Comparison of ENCODE assay signal across 1 cellular context in the genomic region with DNA sequence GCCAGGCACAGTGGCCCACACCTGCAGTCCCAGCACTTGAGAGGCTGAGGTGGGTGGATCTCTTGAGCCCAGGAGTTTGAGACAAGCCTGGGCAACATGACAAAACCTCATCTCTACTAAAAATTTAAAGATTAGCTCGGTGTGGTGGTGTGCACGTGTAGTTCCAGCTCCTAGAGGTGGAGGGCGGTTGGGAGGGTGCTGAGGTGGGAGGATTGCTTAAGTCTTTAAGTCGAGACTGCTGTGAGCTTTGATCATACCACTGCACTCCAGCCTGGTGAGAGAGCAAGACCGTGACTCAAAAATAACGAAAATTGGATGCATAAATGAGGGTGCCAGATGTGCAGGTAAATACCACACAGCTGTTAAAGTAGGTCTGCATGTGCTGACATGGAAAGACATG.
TF ChIP-seq lines count a peak whose summit lies in the region.

No MANE protein-coding gene starts in this region.

TF ChIP-seq in GM12878, 131 proteins besides CTCF, POLR2A, EP300 and RAD21:
- TF ChIP-seq CREM (IDR thresholded peaks at IDR 0.05; ENCODE audit: low read depth): no peak
- TF ChIP-seq YY1 (IDR thresholded peaks at IDR 0.05; ENCODE audit: low read depth, low read length): no peak
- no peak for TF ChIP-seq ZNF207 (IDR thresholded peaks at IDR 0.05; ENCODE audit: borderline replicate concordance)
- no peak for TF ChIP-seq SP1 (IDR thresholded peaks at IDR 0.05; ENCODE audit: low read depth, low read length)
- TF ChIP-seq, protein P1, sequence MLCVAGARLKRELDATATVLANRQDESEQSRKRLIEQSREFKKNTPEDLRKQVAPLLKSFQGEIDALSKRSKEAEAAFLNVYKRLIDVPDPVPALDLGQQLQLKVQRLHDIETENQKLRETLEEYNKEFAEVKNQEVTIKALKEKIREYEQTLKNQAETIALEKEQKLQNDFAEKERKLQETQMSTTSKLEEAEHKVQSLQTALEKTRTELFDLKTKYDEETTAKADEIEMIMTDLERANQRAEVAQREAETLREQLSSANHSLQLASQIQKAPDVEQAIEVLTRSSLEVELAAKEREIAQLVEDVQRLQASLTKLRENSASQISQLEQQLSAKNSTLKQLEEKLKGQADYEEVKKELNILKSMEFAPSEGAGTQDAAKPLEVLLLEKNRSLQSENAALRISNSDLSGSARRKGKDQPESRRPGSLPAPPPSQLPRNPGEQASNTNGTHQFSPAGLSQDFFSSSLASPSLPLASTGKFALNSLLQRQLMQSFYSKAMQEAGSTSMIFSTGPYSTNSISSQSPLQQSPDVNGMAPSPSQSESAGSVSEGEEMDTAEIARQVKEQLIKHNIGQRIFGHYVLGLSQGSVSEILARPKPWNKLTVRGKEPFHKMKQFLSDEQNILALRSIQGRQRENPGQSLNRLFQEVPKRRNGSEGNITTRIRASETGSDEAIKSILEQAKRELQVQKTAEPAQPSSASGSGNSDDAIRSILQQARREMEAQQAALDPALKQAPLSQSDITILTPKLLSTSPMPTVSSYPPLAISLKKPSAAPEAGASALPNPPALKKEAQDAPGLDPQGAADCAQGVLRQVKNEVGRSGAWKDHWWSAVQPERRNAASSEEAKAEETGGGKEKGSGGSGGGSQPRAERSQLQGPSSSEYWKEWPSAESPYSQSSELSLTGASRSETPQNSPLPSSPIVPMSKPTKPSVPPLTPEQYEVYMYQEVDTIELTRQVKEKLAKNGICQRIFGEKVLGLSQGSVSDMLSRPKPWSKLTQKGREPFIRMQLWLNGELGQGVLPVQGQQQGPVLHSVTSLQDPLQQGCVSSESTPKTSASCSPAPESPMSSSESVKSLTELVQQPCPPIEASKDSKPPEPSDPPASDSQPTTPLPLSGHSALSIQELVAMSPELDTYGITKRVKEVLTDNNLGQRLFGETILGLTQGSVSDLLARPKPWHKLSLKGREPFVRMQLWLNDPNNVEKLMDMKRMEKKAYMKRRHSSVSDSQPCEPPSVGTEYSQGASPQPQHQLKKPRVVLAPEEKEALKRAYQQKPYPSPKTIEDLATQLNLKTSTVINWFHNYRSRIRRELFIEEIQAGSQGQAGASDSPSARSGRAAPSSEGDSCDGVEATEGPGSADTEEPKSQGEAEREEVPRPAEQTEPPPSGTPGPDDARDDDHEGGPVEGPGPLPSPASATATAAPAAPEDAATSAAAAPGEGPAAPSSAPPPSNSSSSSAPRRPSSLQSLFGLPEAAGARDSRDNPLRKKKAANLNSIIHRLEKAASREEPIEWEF (IDR thresholded peaks at IDR 0.05; ENCODE audit: insufficient replicate concordance, low read depth, low read length): no peak
- no peak for TF ChIP-seq TCF12 (IDR thresholded peaks at IDR 0.05; ENCODE audit: low read depth, low read length)
- TF ChIP-seq YBX1 (IDR thresholded peaks at IDR 0.05): no peak
- TF ChIP-seq IKZF1 (conservative IDR thresholded peaks at IDR 0.05): no peak
- no peak for TF ChIP-seq GABPA (IDR thresholded peaks at IDR 0.05; ENCODE audit: low read depth)
- no peak for TF ChIP-seq MTA2 (IDR thresholded peaks at IDR 0.05; ENCODE audit: low read depth)
- TF ChIP-seq RBBP5 (conservative IDR thresholded peaks at IDR 0.05): no peak
- no peak for TF ChIP-seq BMI1 (IDR thresholded peaks at IDR 0.05; ENCODE audit: borderline replicate concordance)
- TF ChIP-seq, protein P2, sequence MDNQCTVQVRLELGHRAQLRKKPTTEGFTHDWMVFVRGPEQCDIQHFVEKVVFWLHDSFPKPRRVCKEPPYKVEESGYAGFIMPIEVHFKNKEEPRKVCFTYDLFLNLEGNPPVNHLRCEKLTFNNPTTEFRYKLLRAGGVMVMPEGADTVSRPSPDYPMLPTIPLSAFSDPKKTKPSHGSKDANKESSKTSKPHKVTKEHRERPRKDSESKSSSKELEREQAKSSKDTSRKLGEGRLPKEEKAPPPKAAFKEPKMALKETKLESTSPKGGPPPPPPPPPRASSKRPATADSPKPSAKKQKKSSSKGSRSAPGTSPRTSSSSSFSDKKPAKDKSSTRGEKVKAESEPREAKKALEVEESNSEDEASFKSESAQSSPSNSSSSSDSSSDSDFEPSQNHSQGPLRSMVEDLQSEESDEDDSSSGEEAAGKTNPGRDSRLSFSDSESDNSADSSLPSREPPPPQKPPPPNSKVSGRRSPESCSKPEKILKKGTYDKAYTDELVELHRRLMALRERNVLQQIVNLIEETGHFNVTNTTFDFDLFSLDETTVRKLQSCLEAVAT (IDR thresholded peaks at IDR 0.05): no peak
- TF ChIP-seq, protein P3, sequence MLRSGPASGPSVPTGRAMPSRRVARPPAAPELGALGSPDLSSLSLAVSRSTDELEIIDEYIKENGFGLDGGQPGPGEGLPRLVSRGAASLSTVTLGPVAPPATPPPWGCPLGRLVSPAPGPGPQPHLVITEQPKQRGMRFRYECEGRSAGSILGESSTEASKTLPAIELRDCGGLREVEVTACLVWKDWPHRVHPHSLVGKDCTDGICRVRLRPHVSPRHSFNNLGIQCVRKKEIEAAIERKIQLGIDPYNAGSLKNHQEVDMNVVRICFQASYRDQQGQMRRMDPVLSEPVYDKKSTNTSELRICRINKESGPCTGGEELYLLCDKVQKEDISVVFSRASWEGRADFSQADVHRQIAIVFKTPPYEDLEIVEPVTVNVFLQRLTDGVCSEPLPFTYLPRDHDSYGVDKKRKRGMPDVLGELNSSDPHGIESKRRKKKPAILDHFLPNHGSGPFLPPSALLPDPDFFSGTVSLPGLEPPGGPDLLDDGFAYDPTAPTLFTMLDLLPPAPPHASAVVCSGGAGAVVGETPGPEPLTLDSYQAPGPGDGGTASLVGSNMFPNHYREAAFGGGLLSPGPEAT (IDR thresholded peaks at IDR 0.05; ENCODE audit: low read depth): no peak
- no peak for TF ChIP-seq JUNB (IDR thresholded peaks at IDR 0.05)
- TF ChIP-seq STAT3 (IDR thresholded peaks at IDR 0.05; ENCODE audit: low read depth, low read length): no peak
- no peak for TF ChIP-seq IKZF2 (IDR thresholded peaks at IDR 0.05)
- TF ChIP-seq MYC (IDR thresholded peaks at IDR 0.05; ENCODE audit: insufficient read depth, insufficient read length, insufficient replicate concordance, low read length, severe bottlenecking): no peak
- TF ChIP-seq, protein P4, sequence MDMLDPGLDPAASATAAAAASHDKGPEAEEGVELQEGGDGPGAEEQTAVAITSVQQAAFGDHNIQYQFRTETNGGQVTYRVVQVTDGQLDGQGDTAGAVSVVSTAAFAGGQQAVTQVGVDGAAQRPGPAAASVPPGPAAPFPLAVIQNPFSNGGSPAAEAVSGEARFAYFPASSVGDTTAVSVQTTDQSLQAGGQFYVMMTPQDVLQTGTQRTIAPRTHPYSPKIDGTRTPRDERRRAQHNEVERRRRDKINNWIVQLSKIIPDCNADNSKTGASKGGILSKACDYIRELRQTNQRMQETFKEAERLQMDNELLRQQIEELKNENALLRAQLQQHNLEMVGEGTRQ (IDR thresholded peaks at IDR 0.05; ENCODE audit: borderline replicate concordance, low read depth, low read length): no peak
- TF ChIP-seq PML (IDR thresholded peaks at IDR 0.05; ENCODE audit: low read length): no peak
